In genomic region chr1:97806996-97807395, GRCh38 we compare ENCODE assay signal across 1 cellular context.
TF ChIP-seq lines count a peak whose summit lies in the region.

No MANE protein-coding gene starts in this region.

TF ChIP-seq in SK-N-SH, 30 proteins besides CTCF, POLR2A, EP300 and RAD21 (continued from another document):
- no peak for TF ChIP-seq REST (IDR thresholded peaks at IDR 0.05; ENCODE audit: low read depth, low read length)
- TF ChIP-seq NFIC (IDR thresholded peaks at IDR 0.05; ENCODE audit: borderline replicate concordance): no peak; the same call in 1 of the 2 replicates
- 0 out of 2 replicates have a peak, but pooled peaks have one; percentile 22 for TF ChIP-seq TCF12 (IDR thresholded peaks at IDR 0.05)
